In the genomic region with DNA sequence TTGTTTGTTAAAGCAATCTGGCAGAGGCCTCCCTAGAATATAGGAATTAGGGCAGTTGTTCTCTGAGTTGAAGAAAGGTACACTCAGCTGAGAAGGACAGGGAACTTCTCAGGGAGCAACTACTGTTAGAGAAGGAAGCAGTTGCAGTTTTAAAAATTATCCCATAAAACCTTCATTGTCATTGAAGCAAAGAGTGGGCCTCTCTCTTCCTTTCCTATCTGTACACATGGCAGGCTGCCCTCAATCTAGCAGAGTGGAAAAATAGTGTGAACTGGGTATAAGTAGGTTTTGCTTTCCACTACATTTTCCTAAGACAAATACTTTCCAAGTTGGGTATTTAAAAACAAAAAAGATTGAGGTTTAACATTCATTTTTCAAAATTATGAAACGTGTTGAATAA, we compare ENCODE assay signal across 13 cellular contexts.
A peak's percentile ranks its signal among the peaks of the same experiment; 100 is the strongest.
DNase-seq lines count a peak whose midpoint lies in the region; ATAC-seq, FAIRE-seq and TF ChIP-seq lines count a peak whose summit lies in the region.
"Had no signal": no experiment of that assay in that cellular context is flagged by ENCODE, and none has a peak within 500 bp of the region (broad histone marks: within the 10 kb centered on the region; RNA-seq: fewer than 3 reads in every experiment).

No MANE protein-coding gene starts in this region.

- H3K4me3 Mint-ChIP-seq in activated naive CD4-positive, alpha-beta T cell treated with anti-CD3 and anti-CD28 coated beads for 36 hours, result peak overlapping the region; percentile 40
- H3K4me3 Mint-ChIP-seq in T-cell, result peak overlapping the region in 1 of 3 donors; percentile 5
- peak overlapping the region; percentile 62 to 73 for H3K4me3 Mint-ChIP-seq in stimulated activated naive CD8-positive, alpha-beta T cell treated with anti-CD3 and anti-CD28 coated beads, Interleukin-15, amount 100 ng/mL, for 72 hours
- H3K4me3 Mint-ChIP-seq: neural crest cell had no signal

- H3K36me3 ChIP-seq in H7 (replicated peaks; ENCODE audit: control insufficient read depth, insufficient read depth, low read length), result no peaks in the 10 kb centered on the region; the same call in none of the 2 replicates

- POLR2A ChIA-PET in T-cell (lab: Charles Lee), result interaction anchor here (0.5 to 1.3 kb wide), 7 partner anchors 11 to 136 kb away, joined by 3 to 12 read pairs (median 6); no protein-coding TSS in a partner anchor

- FAIRE-seq in H54 (lab: Jason Lieb, UNC), result no peak

- H3K36me3 Mint-ChIP-seq in activated naive CD4-positive, alpha-beta T cell treated with anti-CD3 and anti-CD28 coated beads for 36 hours (ENCODE audit: low read depth), result peaks cover 31% of the 10 kb centered on the region
- H3K36me3 Mint-ChIP-seq in T-cell, result peaks cover 61% of the 10 kb centered on the region

- no peaks in the 10 kb centered on the region for H3K27me3 ChIP-seq in H7 (ENCODE audit: control insufficient read depth, insufficient read depth, low read length)

- ATAC-seq in T-cell (replicated peaks in 1 of 4) (no peak), HG02678 (IDR thresholded peaks at IDR 0.05; ENCODE audit: unreplicated experiment) (no peak)
- ATAC-seq in stimulated activated naive CD8-positive, alpha-beta T cell treated with anti-CD3 and anti-CD28 coated beads, Interleukin-15, amount 100 ng/mL, for 72 hours, result peak; percentile 28

- intact Hi-C loops in activated naive CD4-positive, alpha-beta T cell treated with anti-CD3 and anti-CD28 coated beads for 36 hours (cut with micrococcal nuclease), result loop anchor here (1.0 to 5.0 kb wide), 6 partner anchors 9 to 412 kb away; no protein-coding TSS in a partner anchor

- H3K4me3 ChIP-seq in H7 (ENCODE audit: insufficient read depth, low read depth, low read length), result no peak overlapping the region

- peaks cover 26% of the 10 kb centered on the region for H3K9me3 Mint-ChIP-seq in activated naive CD4-positive, alpha-beta T cell treated with anti-CD3 and anti-CD28 coated beads for 36 hours
- H3K9me3 Mint-ChIP-seq in T-cell, result peaks cover 0 to 4% (median 0%) of the 10 kb centered on the region in 3 donors
- H3K9me3 Mint-ChIP-seq in stimulated activated naive CD8-positive, alpha-beta T cell treated with anti-CD3 and anti-CD28 coated beads, Interleukin-15, amount 100 ng/mL, for 72 hours, result peaks cover 15 to 29% of the 10 kb centered on the region in 2 donors

- no peaks in the 10 kb centered on the region for H3K27me3 Mint-ChIP-seq in activated naive CD4-positive, alpha-beta T cell treated with anti-CD3 and anti-CD28 coated beads for 36 hours (ENCODE audit: low read depth)
- H3K27me3 Mint-ChIP-seq in T-cell, result no peaks in the 10 kb centered on the region
- no peaks in the 10 kb centered on the region for H3K27me3 Mint-ChIP-seq in stimulated activated naive CD8-positive, alpha-beta T cell treated with anti-CD3 and anti-CD28 coated beads, Interleukin-15, amount 100 ng/mL, for 72 hours

- CTCF ChIA-PET in activated naive CD4-positive, alpha-beta T cell treated with anti-CD3 and anti-CD28 coated beads for 36 hours (lab: Charles Lee), result interaction anchor here (0.9 to 2.9 kb wide), 15 partner anchors 9 to 88 kb away, joined by 3 to 32 read pairs (median 5); no protein-coding TSS in a partner anchor
- CTCF ChIA-PET in T-cell (lab: Charles Lee), result interaction anchor here (0.6 to 2.3 kb wide), 8 partner anchors 11 to 74 kb away, joined by 3 to 15 read pairs (median 6); no protein-coding TSS in a partner anchor

- no peak for TF ChIP-seq POLR2A in H54 (IDR thresholded peaks at IDR 0.05; ENCODE audit: low read depth, low read length)

- peak overlapping the region; percentile 90 for H3K27ac Mint-ChIP-seq in activated naive CD4-positive, alpha-beta T cell treated with anti-CD3 and anti-CD28 coated beads for 36 hours
- peak overlapping the region; percentile 30 to 72 for H3K27ac Mint-ChIP-seq in T-cell
- H3K27ac Mint-ChIP-seq in stimulated activated naive CD8-positive, alpha-beta T cell treated with anti-CD3 and anti-CD28 coated beads, Interleukin-15, amount 100 ng/mL, for 72 hours, result peak overlapping the region; percentile 92 to 97

- peak; percentile 47 for DNase-seq in activated naive CD4-positive, alpha-beta T cell treated with anti-CD3 and anti-CD28 coated beads for 36 hours
- DNase-seq in activated naive CD4-positive, alpha-beta T cell (lab: John Stamatoyannopoulos, UW), result no peak
- DNase-seq in T-cell (no peak), fibroblast of peridontal ligament (ENCODE audit: extremely low read depth) (peak; percentile 55), H54 (ENCODE audit: insufficient read length, low spot score) (no peak), H7 (no peak)
- DNase-seq in stimulated activated naive CD8-positive, alpha-beta T cell treated with anti-CD3 and anti-CD28 coated beads, Interleukin-15, amount 100 ng/mL, for 72 hours, result no peak
- DNase-seq: AML-193, GF-D8, KG1, NCI-H2107 had no signal

- peaks cover 88% of the 10 kb centered on the region for H3K4me1 Mint-ChIP-seq in activated naive CD4-positive, alpha-beta T cell treated with anti-CD3 and anti-CD28 coated beads for 36 hours (ENCODE audit: low read depth)
- H3K4me1 Mint-ChIP-seq in T-cell, result peaks cover 71 to 84% (median 78%) of the 10 kb centered on the region in 3 donors
- H3K4me1 Mint-ChIP-seq in stimulated activated naive CD8-positive, alpha-beta T cell treated with anti-CD3 and anti-CD28 coated beads, Interleukin-15, amount 100 ng/mL, for 72 hours, result peaks cover 91% of the 10 kb centered on the region
- H3K4me1 Mint-ChIP-seq: neural crest cell had no signal

Comparison
In these comparisons a context has a peak if more than half of its experiments do, and no peak if none do; other contexts are left out.
1. DNase-seq: peak in activated naive CD4-positive, alpha-beta T cell treated with anti-CD3 and anti-CD28 coated beads for 36 hours (single experiment) and fibroblast of peridontal ligament (single experiment); none in activated naive CD4-positive, alpha-beta T cell (0 of 4), T-cell (0 of 34), stimulated activated naive CD8-positive, alpha-beta T cell treated with anti-CD3 and anti-CD28 coated beads, Interleukin-15, amount 100 ng/mL, for 72 hours (0 of 2), H54 (single experiment) and H7 (single experiment).
2. Peak in every context shown above with its lines, with median percentiles within 50 percentile points of each other: H3K27ac Mint-ChIP-seq.